14 cellular contexts compared by ENCODE assay signal in genomic region chr7:13946181-13946580, GRCh38. TPM values are rescaled to one million over a fixed set of nuclear protein-coding genes. Genes with fewer than 3 reads are reported as not detected.
A peak's percentile ranks its signal among the peaks of the same experiment; 100 is the strongest.
DNase-seq lines count a peak whose midpoint lies in the region; ATAC-seq, FAIRE-seq and TF ChIP-seq lines count a peak whose summit lies in the region.
"Had no signal": no experiment of that assay in that cellular context is flagged by ENCODE, and none has a peak within 500 bp of the region (broad histone marks: within the 10 kb centered on the region; RNA-seq: fewer than 3 reads in every experiment).

No MANE protein-coding gene starts in this region.

- H3K4me3 Mint-ChIP-seq in T-cell: no peak overlapping the region

- no peak for ATAC-seq in HG02678 (IDR thresholded peaks at IDR 0.05; ENCODE audit: unreplicated experiment)
- ATAC-seq in T-cell (replicated peaks in 1 of 4): no peak

- DNase-seq in AG09319 (ENCODE audit: extremely low read depth, low read depth) (peak; percentile 4), HT1080 (ENCODE audit: low read depth) (peak; percentile 34), myocyte (ENCODE audit: low read depth) (peak; percentile 55), NK-92 (lab: John Stamatoyannopoulos, UW; ENCODE audit: unreplicated experiment) (no peak), NCI-H1092 treated with DMSO at 0.1 percent for 48 hours (lab: John Stamatoyannopoulos, UW) (no peak), T-cell (no peak)
- DNase-seq: activated T-cell treated with anti-CD3 and anti-CD28 coated beads, Interleukin-2, amount 50 U/mL, for 1 hour; amniotic stem cell; effector memory CD4-positive, alpha-beta T cell; NCI-H1930; SIG-M5; stimulated activated naive CD4-positive, alpha-beta T cell treated with Interleukin-2 at 50 U/mL for 16 hours had no signal

- POLR2A ChIA-PET in T-cell (lab: Charles Lee): no interaction called here

- no peaks in the 10 kb centered on the region for H3K36me3 Mint-ChIP-seq in T-cell

- no peaks in the 10 kb centered on the region for H3K4me1 Mint-ChIP-seq in T-cell

- H3K9me3 Mint-ChIP-seq in T-cell: peaks cover 0 to 4% (median 0%) of the 10 kb centered on the region in 3 donors

- FAIRE-seq in endometrium (lab: Jason Lieb, UNC): peak; percentile 99

- no peak overlapping the region for H3K27ac Mint-ChIP-seq in T-cell

- H3K27me3 Mint-ChIP-seq in T-cell: no peaks in the 10 kb centered on the region

- CTCF ChIA-PET in T-cell (lab: Charles Lee): no interaction called here

- no peak for TF ChIP-seq CTCF in AG09319 (IDR thresholded peaks at IDR 0.05; ENCODE audit: low read depth, low read length)

RNA-seq across cellular contexts. Expression of gene ETV1, which starts 43.3 kb away (rescaled TPM):
- total RNA-seq in HT1080 (2014; rRNA removed; shearing (Covaris generic)): 9.3 and 9.5 TPM in 2 replicates
- polyA plus RNA-seq in HT1080 (2015; cell fraction: cytosol; rRNA removed): 5.8 and 6.5 TPM in 2 replicates
- polyA plus RNA-seq in HT1080 (2015; cell fraction: nucleus; rRNA removed): 10.6 and 10.8 TPM in 2 replicates
- total RNA-seq in myocyte (8.9 and 23.7 TPM in 2 replicates), T-cell (under 1 TPM in 4 of 5 donors, not detected in 1; 0.26 to 0.58 (median 0.38) TPM)
- polyA plus RNA-seq in myocyte (2012): 4.7 TPM

Comparison
In these comparisons a context has a peak if more than half of its experiments do, and no peak if none do; other contexts are left out.
1. DNase-seq: peak in AG09319 (single experiment), HT1080 (single experiment) and myocyte (single experiment); none in NK-92 (single experiment), NCI-H1092 treated with DMSO at 0.1 percent for 48 hours (single experiment) and T-cell (0 of 34).